In the genomic region with DNA sequence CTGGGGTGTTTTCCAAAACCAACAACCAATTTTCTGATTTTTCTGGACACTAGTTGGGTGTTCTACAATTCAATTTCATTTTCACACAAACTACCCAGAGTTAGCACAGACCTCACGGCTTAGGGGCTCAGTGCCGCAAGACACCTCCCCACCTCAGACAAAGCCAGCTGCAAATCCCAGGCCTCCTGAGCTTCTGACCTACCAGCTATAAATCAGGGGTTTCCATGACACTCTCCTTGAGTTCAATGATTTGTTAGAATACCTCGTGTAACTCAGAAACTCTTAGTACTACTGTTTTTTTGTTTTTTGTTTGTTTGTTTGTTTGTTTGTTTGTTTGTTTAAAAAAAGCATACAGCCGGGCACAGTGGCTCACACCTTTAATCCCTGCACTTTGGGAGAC, we compare ENCODE assay signal across 26 cellular contexts.
"Had no signal": no experiment of that assay in that cellular context is flagged by ENCODE, and none has a peak within 500 bp of the region (broad histone marks: within the 10 kb centered on the region; RNA-seq: fewer than 3 reads in every experiment).

No MANE protein-coding gene starts in this region.

- H3K27ac ChIP-seq: left lung, lower lobe of right lung, neutrophil, right atrium auricular region, skin epidermis, suprapubic skin, thoracic aorta, tibial artery, upper lobe of right lung had no signal

- DNase-seq: head of caudate nucleus; hippocampal formation; kidney glomerular epithelial cell; left cardiac atrium; left lung; lower lobe of right lung; mammary epithelial cell; mesenchymal stem cell; naive thymus-derived CD8-positive, alpha-beta T cell; occipital lobe; stimulated activated CD4-positive, alpha-beta T cell treated with anti-CD3 and anti-CD28 coated beads, Interleukin-12 subunit alpha, Interleukin-12 subunit beta, amount 100 ng/mL, for 4 hours; stimulated activated CD4-positive, alpha-beta T cell treated with anti-CD3 and anti-CD28 coated beads, Interleukin-15, amount 100 ng/mL, for 24 hours; stimulated activated CD4-positive, alpha-beta T cell treated with anti-CD3 and anti-CD28 coated beads, Interleukin-2, amount 100 ng/mL, for 24 hours; stimulated activated CD4-positive, alpha-beta T cell treated with anti-CD3 and anti-CD28 coated beads, Interleukin-4, amount 100 ng/mL, for 1 hour; stimulated activated naive CD4-positive, alpha-beta T cell; tibial artery; trophoblast cell; upper lobe of right lung had no signal

- H3K4me1 ChIP-seq: left lung, lower lobe of right lung, suprapubic skin, tibial artery, upper lobe of right lung had no signal

- H3K36me3 ChIP-seq: left lung, lower lobe of right lung, neutrophil, right atrium auricular region, suprapubic skin, thoracic aorta, tibial artery, upper lobe of right lung had no signal

- H3K27me3 ChIP-seq: left lung, right atrium auricular region, suprapubic skin, tibial artery, upper lobe of right lung had no signal

- H3K4me3 ChIP-seq: left lung, lower lobe of right lung, right atrium auricular region, skin epidermis, suprapubic skin, thoracic aorta, tibial artery, upper lobe of right lung had no signal

- H3K9me3 Mint-ChIP-seq: naive thymus-derived CD8-positive, alpha-beta T cell; stimulated activated naive CD8-positive, alpha-beta T cell treated with anti-CD3 and anti-CD28 coated beads, Interleukin-15, Interleukin-2, amounts not matched to agents 100 ng/mL and 50 ng/mL, for 24 hours had no signal

- H3K4me3 Mint-ChIP-seq: naive thymus-derived CD8-positive, alpha-beta T cell; stimulated activated naive CD8-positive, alpha-beta T cell treated with anti-CD3 and anti-CD28 coated beads, Interleukin-15, Interleukin-2, amounts not matched to agents 100 ng/mL and 50 ng/mL, for 24 hours had no signal

- H3K4me1 Mint-ChIP-seq: naive thymus-derived CD8-positive, alpha-beta T cell had no signal

- H3K36me3 Mint-ChIP-seq: naive thymus-derived CD8-positive, alpha-beta T cell had no signal

- H3K27ac Mint-ChIP-seq: naive thymus-derived CD8-positive, alpha-beta T cell; progenitor cell of endocrine pancreas; stimulated activated naive CD8-positive, alpha-beta T cell treated with anti-CD3 and anti-CD28 coated beads, Interleukin-15, Interleukin-2, amounts not matched to agents 100 ng/mL and 50 ng/mL, for 24 hours had no signal

- ATAC-seq: left cardiac atrium; left lung; lower lobe of right lung; naive thymus-derived CD8-positive, alpha-beta T cell; sciatic nerve; upper lobe of right lung had no signal

- H3K27me3 Mint-ChIP-seq: progenitor cell of endocrine pancreas had no signal

- H3K9me3 ChIP-seq: left lung, lower lobe of right lung, neutrophil, right atrium auricular region, suprapubic skin, thoracic aorta, tibial artery, upper lobe of right lung had no signal
